8 cellular contexts compared by ENCODE assay signal in genomic region chr18:13375302-13376255, GRCh38.
DNase-seq lines count a peak whose midpoint lies in the region; ATAC-seq and TF ChIP-seq lines count a peak whose summit lies in the region.

No MANE protein-coding gene starts in this region.

- H3K27ac ChIP-seq in RWPE1: peak overlapping the region; percentile 51; the same call in 1 of the 2 replicates
- H3K27ac ChIP-seq in heart left ventricle: peak overlapping the region in 11 of 12 donors; percentile 11 to 80 (median 65)

- intact Hi-C loops in heart left ventricle (cut with DNase I): loop anchor here in 5 of 10 donors (5.0 to 10.0 kb wide), 5 partner anchors 73 to 158 kb away; partner anchors contain the start of gene LDLRAD4 (in 2 of the 5)

- TF ChIP-seq CTCF in GM13977 (IDR thresholded peaks at IDR 0.05; ENCODE audit: extremely low read depth, insufficient read depth, missing control alignments): no peak
- TF ChIP-seq CTCF in RWPE1 (conservative IDR thresholded peaks at IDR 0.05; ENCODE audit: low read depth): no peak
- peak in 2 of 12 donors; percentile 4 to 23 for TF ChIP-seq CTCF in heart left ventricle (IDR thresholded peaks at IDR 0.05)

- DNase-seq in GM13977 (ENCODE audit: low spot score) (peak; percentile 84), RWPE1 (ENCODE audit: low spot score) (peak; percentile 90), heart left ventricle (peak; percentile 63 to 82 (median 75)), ecto neural progenitor cell (ENCODE audit: low spot score) (no peak), hippocampal formation (lab: John Stamatoyannopoulos, UW) (no peak)
- DNase-seq in activated naive CD4-positive, alpha-beta T cell treated with anti-CD3 and anti-CD28 coated beads, Interleukin-2, amount 50 U/mL, for 16 hours: peak; percentile 80
- peak; percentile 64 for DNase-seq in stimulated activated CD4-positive, alpha-beta T cell treated with anti-CD3 and anti-CD28 coated beads, Interleukin-12 subunit alpha, Interleukin-12 subunit beta, amount 100 ng/mL, for 4 hours

- H3K4me1 ChIP-seq in heart left ventricle: peaks cover 0 to 66% (median 49%) of the 10 kb centered on the region in 12 donors

- H3K36me3 ChIP-seq in heart left ventricle: no peaks in the 10 kb centered on the region

- POLR2A ChIA-PET in RWPE1 (lab: Yijun Ruan, JAX; ENCODE audit: low non-redundant PET): no interaction called here

- CTCF ChIA-PET in RWPE1 (lab: Yijun Ruan, JAX): interaction anchor here (0.6 kb wide), 1 partner anchor 1337 kb away, joined by 3 read pairs; no protein-coding TSS in a partner anchor

- TF ChIP-seq POLR2A in heart left ventricle (IDR thresholded peaks at IDR 0.05): no peak

- H3K9me3 ChIP-seq in heart left ventricle: no peaks in the 10 kb centered on the region

- H3K4me3 ChIP-seq in heart left ventricle: no peak overlapping the region

- in situ Hi-C loops in GM13977 (cut with MboI; ENCODE audit: low pct_unique_long_range_greater_than_20kb, low sequenced_read_pairs, unreplicated experiment): no loop called here

- 70 to 72% (median 71%) methylated on average over 19 of the region's 19 CpGs for WGBS in heart left ventricle, 4 donors

- H3K27me3 ChIP-seq in heart left ventricle: no peaks in the 10 kb centered on the region

- ATAC-seq in HG02642 (IDR thresholded peaks at IDR 0.05; ENCODE audit: poor library complexity, unreplicated experiment) (peak; percentile 91), heart left ventricle (peak in 3 of 4 donors; percentile 74 to 83 (median 83))

Comparison
In these comparisons a context has a peak if more than half of its experiments do, and no peak if none do; other contexts are left out.
1. DNase-seq: peak in GM13977 (single experiment), RWPE1 (single experiment), activated naive CD4-positive, alpha-beta T cell treated with anti-CD3 and anti-CD28 coated beads, Interleukin-2, amount 50 U/mL, for 16 hours (single experiment), heart left ventricle (5 of 5) and stimulated activated CD4-positive, alpha-beta T cell treated with anti-CD3 and anti-CD28 coated beads, Interleukin-12 subunit alpha, Interleukin-12 subunit beta, amount 100 ng/mL, for 4 hours (single experiment); none in ecto neural progenitor cell (single experiment) and hippocampal formation (0 of 2).